In the genomic region with DNA sequence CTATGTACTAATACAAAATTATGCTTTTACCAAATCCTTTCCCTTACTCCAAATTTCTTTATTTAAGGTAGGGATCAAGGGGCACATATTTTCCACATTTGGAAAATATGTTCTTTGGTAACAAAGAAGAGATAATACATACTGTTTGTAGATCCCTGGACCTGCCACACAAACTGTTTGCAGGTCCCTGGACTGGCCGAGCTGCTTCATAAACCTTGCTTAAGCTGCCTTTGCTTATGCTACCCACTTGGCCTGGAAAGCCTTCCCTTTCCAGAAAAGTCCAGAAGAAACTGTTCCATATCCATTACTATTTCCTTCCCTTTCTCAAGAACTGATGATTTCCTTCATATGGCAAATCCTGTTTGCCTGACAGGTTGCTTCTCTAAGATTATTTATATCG, we compare ENCODE assay signal across 1 cellular context.
TF ChIP-seq lines count a peak whose summit lies in the region.

No MANE protein-coding gene starts in this region.

TF ChIP-seq in HepG2, 621 proteins besides CTCF, POLR2A, EP300 and RAD21:
- TF ChIP-seq, protein P1, sequence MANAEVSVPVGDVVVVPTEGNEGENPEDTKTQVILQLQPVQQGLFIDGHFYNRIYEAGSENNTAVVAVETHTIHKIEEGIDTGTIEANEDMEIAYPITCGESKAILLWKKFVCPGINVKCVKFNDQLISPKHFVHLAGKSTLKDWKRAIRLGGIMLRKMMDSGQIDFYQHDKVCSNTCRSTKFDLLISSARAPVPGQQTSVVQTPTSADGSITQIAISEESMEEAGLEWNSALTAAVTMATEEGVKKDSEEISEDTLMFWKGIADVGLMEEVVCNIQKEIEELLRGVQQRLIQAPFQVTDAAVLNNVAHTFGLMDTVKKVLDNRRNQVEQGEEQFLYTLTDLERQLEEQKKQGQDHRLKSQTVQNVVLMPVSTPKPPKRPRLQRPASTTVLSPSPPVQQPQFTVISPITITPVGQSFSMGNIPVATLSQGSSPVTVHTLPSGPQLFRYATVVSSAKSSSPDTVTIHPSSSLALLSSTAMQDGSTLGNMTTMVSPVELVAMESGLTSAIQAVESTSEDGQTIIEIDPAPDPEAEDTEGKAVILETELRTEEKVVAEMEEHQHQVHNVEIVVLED (CRISPR knock-in tag; IDR thresholded peaks at IDR 0.05; ENCODE audit: borderline replicate concordance), result no peak
- TF ChIP-seq ZNF761 (CRISPR knock-in tag; conservative IDR thresholded peaks at IDR 0.05) (no peak), ZNF431 (CRISPR knock-in tag; IDR thresholded peaks at IDR 0.05; ENCODE audit: borderline replicate concordance, low read depth) (no peak), SRSF9 (IDR thresholded peaks at IDR 0.05; ENCODE audit: borderline replicate concordance, insufficient read depth, low read depth, low read length, poor library complexity, severe bottlenecking) (no peak)
- TF ChIP-seq, protein P2, sequence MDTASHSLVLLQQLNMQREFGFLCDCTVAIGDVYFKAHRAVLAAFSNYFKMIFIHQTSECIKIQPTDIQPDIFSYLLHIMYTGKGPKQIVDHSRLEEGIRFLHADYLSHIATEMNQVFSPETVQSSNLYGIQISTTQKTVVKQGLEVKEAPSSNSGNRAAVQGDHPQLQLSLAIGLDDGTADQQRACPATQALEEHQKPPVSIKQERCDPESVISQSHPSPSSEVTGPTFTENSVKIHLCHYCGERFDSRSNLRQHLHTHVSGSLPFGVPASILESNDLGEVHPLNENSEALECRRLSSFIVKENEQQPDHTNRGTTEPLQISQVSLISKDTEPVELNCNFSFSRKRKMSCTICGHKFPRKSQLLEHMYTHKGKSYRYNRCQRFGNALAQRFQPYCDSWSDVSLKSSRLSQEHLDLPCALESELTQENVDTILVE (CRISPR knock-in tag; IDR thresholded peaks at IDR 0.05), result no peak
- TF ChIP-seq, protein P3, sequence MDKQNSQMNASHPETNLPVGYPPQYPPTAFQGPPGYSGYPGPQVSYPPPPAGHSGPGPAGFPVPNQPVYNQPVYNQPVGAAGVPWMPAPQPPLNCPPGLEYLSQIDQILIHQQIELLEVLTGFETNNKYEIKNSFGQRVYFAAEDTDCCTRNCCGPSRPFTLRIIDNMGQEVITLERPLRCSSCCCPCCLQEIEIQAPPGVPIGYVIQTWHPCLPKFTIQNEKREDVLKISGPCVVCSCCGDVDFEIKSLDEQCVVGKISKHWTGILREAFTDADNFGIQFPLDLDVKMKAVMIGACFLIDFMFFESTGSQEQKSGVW (CRISPR knock-in tag; IDR thresholded peaks at IDR 0.05; ENCODE audit: borderline replicate concordance), result no peak
- TF ChIP-seq, protein P4, sequence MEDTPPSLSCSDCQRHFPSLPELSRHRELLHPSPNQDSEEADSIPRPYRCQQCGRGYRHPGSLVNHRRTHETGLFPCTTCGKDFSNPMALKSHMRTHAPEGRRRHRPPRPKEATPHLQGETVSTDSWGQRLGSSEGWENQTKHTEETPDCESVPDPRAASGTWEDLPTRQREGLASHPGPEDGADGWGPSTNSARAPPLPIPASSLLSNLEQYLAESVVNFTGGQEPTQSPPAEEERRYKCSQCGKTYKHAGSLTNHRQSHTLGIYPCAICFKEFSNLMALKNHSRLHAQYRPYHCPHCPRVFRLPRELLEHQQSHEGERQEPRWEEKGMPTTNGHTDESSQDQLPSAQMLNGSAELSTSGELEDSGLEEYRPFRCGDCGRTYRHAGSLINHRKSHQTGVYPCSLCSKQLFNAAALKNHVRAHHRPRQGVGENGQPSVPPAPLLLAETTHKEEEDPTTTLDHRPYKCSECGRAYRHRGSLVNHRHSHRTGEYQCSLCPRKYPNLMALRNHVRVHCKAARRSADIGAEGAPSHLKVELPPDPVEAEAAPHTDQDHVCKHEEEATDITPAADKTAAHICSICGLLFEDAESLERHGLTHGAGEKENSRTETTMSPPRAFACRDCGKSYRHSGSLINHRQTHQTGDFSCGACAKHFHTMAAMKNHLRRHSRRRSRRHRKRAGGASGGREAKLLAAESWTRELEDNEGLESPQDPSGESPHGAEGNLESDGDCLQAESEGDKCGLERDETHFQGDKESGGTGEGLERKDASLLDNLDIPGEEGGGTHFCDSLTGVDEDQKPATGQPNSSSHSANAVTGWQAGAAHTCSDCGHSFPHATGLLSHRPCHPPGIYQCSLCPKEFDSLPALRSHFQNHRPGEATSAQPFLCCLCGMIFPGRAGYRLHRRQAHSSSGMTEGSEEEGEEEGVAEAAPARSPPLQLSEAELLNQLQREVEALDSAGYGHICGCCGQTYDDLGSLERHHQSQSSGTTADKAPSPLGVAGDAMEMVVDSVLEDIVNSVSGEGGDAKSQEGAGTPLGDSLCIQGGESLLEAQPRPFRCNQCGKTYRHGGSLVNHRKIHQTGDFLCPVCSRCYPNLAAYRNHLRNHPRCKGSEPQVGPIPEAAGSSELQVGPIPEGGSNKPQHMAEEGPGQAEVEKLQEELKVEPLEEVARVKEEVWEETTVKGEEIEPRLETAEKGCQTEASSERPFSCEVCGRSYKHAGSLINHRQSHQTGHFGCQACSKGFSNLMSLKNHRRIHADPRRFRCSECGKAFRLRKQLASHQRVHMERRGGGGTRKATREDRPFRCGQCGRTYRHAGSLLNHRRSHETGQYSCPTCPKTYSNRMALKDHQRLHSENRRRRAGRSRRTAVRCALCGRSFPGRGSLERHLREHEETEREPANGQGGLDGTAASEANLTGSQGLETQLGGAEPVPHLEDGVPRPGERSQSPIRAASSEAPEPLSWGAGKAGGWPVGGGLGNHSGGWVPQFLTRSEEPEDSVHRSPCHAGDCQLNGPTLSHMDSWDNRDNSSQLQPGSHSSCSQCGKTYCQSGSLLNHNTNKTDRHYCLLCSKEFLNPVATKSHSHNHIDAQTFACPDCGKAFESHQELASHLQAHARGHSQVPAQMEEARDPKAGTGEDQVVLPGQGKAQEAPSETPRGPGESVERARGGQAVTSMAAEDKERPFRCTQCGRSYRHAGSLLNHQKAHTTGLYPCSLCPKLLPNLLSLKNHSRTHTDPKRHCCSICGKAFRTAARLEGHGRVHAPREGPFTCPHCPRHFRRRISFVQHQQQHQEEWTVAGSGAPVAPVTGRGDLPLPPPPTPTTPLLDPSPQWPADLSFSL (CRISPR knock-in tag; IDR thresholded peaks at IDR 0.05), result no peak
TF ChIP-seq in HepG2: peak in this region for 0.
